1 cellular context compared by ENCODE assay signal in the genomic region with DNA sequence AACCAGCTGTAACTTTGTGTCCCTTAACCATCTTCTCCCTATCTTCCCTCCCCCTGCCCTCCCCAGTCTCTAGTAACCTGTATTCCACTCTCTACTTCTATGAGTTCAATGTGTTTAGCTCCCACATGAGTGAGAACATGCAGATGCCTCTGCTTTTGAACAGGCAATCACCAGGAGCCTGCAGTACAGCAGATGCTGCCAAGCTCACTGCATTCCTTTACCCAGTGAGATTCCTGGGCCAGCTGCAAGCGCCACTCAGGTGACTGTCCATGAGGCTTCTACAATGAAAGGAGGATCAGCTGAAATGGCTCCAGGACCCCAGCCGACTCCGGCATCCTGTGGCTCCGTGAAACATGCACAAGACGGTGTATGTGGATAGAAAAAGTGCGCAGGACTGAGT.
TF ChIP-seq lines count a peak whose summit lies in the region.

No MANE protein-coding gene starts in this region.

TF ChIP-seq in HepG2, 621 proteins besides CTCF, POLR2A, EP300 and RAD21:
- TF ChIP-seq, protein P1, sequence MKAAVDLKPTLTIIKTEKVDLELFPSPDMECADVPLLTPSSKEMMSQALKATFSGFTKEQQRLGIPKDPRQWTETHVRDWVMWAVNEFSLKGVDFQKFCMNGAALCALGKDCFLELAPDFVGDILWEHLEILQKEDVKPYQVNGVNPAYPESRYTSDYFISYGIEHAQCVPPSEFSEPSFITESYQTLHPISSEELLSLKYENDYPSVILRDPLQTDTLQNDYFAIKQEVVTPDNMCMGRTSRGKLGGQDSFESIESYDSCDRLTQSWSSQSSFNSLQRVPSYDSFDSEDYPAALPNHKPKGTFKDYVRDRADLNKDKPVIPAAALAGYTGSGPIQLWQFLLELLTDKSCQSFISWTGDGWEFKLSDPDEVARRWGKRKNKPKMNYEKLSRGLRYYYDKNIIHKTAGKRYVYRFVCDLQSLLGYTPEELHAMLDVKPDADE (CRISPR knock-in tag; IDR thresholded peaks at IDR 0.05) = no peak
- TF ChIP-seq PHF20 (CRISPR knock-in tag; IDR thresholded peaks at IDR 0.05) (no peak), RFXANK (CRISPR knock-in tag; IDR thresholded peaks at IDR 0.05) (no peak), HOXA5 (CRISPR knock-in tag; IDR thresholded peaks at IDR 0.05) (no peak), PAWR (CRISPR knock-in tag; IDR thresholded peaks at IDR 0.05; ENCODE audit: borderline replicate concordance) (no peak), ZNF33B (CRISPR knock-in tag; IDR thresholded peaks at IDR 0.05) (no peak), SP5 (CRISPR knock-in tag; IDR thresholded peaks at IDR 0.05; ENCODE audit: borderline replicate concordance, low read depth) (no peak), ZNF292 (CRISPR knock-in tag; IDR thresholded peaks at IDR 0.05; ENCODE audit: borderline replicate concordance, low read depth) (no peak), FOXA3 (CRISPR knock-in tag; IDR thresholded peaks at IDR 0.05) (no peak), ZNF552 (CRISPR knock-in tag; IDR thresholded peaks at IDR 0.05; ENCODE audit: borderline replicate concordance) (no peak), ZNF460 (CRISPR knock-in tag; IDR thresholded peaks at IDR 0.05; ENCODE audit: borderline replicate concordance) (no peak), DPF2 (CRISPR knock-in tag; IDR thresholded peaks at IDR 0.05; ENCODE audit: borderline replicate concordance, low read depth) (no peak), KDM5B (CRISPR knock-in tag; IDR thresholded peaks at IDR 0.05; ENCODE audit: borderline replicate concordance) (no peak), SUZ12 (IDR thresholded peaks at IDR 0.05; ENCODE audit: low read depth, low read length) (no peak), NFYC (CRISPR knock-in tag; IDR thresholded peaks at IDR 0.05) (no peak), ZNF296 (CRISPR knock-in tag; conservative IDR thresholded peaks at IDR 0.05) (no peak), RBFOX2 (IDR thresholded peaks at IDR 0.05; ENCODE audit: low read depth, low read length) (no peak)
- TF ChIP-seq, protein P2, sequence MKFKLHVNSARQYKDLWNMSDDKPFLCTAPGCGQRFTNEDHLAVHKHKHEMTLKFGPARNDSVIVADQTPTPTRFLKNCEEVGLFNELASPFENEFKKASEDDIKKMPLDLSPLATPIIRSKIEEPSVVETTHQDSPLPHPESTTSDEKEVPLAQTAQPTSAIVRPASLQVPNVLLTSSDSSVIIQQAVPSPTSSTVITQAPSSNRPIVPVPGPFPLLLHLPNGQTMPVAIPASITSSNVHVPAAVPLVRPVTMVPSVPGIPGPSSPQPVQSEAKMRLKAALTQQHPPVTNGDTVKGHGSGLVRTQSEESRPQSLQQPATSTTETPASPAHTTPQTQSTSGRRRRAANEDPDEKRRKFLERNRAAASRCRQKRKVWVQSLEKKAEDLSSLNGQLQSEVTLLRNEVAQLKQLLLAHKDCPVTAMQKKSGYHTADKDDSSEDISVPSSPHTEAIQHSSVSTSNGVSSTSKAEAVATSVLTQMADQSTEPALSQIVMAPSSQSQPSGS (CRISPR knock-in tag; IDR thresholded peaks at IDR 0.05) = no peak
- TF ChIP-seq, protein P3, sequence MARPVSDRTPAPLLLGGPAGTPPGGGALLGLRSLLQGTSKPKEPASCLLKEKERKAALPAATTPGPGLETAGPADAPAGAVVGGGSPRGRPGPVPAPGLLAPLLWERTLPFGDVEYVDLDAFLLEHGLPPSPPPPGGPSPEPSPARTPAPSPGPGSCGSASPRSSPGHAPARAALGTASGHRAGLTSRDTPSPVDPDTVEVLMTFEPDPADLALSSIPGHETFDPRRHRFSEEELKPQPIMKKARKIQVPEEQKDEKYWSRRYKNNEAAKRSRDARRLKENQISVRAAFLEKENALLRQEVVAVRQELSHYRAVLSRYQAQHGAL (CRISPR knock-in tag; IDR thresholded peaks at IDR 0.05; ENCODE audit: not compliant biosample characterization) = no peak
- TF ChIP-seq, protein P4, sequence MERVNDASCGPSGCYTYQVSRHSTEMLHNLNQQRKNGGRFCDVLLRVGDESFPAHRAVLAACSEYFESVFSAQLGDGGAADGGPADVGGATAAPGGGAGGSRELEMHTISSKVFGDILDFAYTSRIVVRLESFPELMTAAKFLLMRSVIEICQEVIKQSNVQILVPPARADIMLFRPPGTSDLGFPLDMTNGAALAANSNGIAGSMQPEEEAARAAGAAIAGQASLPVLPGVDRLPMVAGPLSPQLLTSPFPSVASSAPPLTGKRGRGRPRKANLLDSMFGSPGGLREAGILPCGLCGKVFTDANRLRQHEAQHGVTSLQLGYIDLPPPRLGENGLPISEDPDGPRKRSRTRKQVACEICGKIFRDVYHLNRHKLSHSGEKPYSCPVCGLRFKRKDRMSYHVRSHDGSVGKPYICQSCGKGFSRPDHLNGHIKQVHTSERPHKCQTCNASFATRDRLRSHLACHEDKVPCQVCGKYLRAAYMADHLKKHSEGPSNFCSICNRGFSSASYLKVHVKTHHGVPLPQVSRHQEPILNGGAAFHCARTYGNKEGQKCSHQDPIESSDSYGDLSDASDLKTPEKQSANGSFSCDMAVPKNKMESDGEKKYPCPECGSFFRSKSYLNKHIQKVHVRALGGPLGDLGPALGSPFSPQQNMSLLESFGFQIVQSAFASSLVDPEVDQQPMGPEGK (CRISPR knock-in tag; IDR thresholded peaks at IDR 0.05) = no peak
